In genomic region chr19:13883665-13884064, GRCh38 we compare ENCODE assay signal across 1 cellular context.
TF ChIP-seq lines count a peak whose summit lies in the region.

No MANE protein-coding gene starts in this region.

TF ChIP-seq in WTC11, 78 proteins besides CTCF, POLR2A, EP300 and RAD21 (continued from another document):
- TF ChIP-seq ARID4B (CRISPR knock-in tag; IDR thresholded peaks at IDR 0.05; ENCODE audit: borderline replicate concordance) (no peak), ESRRA (CRISPR knock-in tag; IDR thresholded peaks at IDR 0.05; ENCODE audit: borderline replicate concordance) (no peak), ATF1 (CRISPR knock-in tag; IDR thresholded peaks at IDR 0.05) (no peak), AFF4 (CRISPR knock-in tag; IDR thresholded peaks at IDR 0.05; ENCODE audit: borderline replicate concordance) (no peak), NFYB (CRISPR knock-in tag; conservative IDR thresholded peaks at IDR 0.05; ENCODE audit: low read depth) (no peak), TEAD4 (CRISPR knock-in tag; IDR thresholded peaks at IDR 0.05) (no peak), HMGA2 (CRISPR knock-in tag; IDR thresholded peaks at IDR 0.05) (no peak), IRF2 (CRISPR knock-in tag; IDR thresholded peaks at IDR 0.05; ENCODE audit: borderline replicate concordance, low read depth) (no peak)
- TF ChIP-seq, protein P1, sequence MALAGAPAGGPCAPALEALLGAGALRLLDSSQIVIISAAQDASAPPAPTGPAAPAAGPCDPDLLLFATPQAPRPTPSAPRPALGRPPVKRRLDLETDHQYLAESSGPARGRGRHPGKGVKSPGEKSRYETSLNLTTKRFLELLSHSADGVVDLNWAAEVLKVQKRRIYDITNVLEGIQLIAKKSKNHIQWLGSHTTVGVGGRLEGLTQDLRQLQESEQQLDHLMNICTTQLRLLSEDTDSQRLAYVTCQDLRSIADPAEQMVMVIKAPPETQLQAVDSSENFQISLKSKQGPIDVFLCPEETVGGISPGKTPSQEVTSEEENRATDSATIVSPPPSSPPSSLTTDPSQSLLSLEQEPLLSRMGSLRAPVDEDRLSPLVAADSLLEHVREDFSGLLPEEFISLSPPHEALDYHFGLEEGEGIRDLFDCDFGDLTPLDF (CRISPR knock-in tag; IDR thresholded peaks at IDR 0.05), result no peak
- TF ChIP-seq, protein P2, sequence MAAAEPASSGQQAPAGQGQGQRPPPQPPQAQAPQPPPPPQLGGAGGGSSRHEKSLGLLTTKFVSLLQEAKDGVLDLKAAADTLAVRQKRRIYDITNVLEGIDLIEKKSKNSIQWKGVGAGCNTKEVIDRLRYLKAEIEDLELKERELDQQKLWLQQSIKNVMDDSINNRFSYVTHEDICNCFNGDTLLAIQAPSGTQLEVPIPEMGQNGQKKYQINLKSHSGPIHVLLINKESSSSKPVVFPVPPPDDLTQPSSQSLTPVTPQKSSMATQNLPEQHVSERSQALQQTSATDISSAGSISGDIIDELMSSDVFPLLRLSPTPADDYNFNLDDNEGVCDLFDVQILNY (CRISPR knock-in tag; IDR thresholded peaks at IDR 0.05), result no peak
